In the genomic region with DNA sequence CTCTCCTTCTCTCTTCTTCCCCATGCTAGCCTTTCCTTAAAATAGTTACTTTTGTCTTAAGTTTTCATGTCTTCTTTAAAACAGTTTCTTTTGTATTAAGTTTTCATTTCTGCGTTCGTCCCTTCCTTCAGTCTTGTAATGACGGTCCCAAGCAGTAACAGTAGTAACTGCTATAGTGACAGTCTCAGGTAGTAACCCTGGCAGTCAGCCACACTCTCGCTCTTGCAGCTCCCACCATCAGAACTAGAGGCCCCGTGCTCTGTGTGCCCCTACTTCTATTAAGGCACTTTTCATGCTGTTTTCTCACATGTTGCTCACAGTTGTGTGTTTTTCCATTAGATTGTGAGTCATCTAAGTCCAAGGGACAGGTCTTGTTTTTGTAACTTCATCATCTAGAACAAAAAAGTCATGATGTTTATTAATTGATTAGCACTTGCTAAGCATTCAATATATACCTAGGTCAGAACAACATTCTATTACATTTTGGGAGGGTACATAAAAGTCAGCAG, we compare ENCODE assay signal across 1 cellular context.
TF ChIP-seq lines count a peak whose summit lies in the region.

No MANE protein-coding gene starts in this region.

TF ChIP-seq in endothelial cell of umbilical vein, 7 proteins besides CTCF, POLR2A, EP300 and RAD21 (continued from another document):
- TF ChIP-seq, protein P1, sequence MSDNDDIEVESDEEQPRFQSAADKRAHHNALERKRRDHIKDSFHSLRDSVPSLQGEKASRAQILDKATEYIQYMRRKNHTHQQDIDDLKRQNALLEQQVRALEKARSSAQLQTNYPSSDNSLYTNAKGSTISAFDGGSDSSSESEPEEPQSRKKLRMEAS (IDR thresholded peaks at IDR 0.05; ENCODE audit: insufficient read depth, insufficient read length) = no peak
- no peak for TF ChIP-seq FOS (IDR thresholded peaks at IDR 0.05; ENCODE audit: borderline replicate concordance, insufficient read depth, low read length)
- TF ChIP-seq EZH2 (IDR thresholded peaks at IDR 0.05; ENCODE audit: borderline replicate concordance, low read depth, low read length, severe bottlenecking) = no peak
- no peak for TF ChIP-seq GATA2 (IDR thresholded peaks at IDR 0.05; ENCODE audit: insufficient read depth, insufficient read length, low read depth, low read length)
- no peak for TF ChIP-seq MYC (IDR thresholded peaks at IDR 0.05; ENCODE audit: low read depth, low read length)
- no peak for TF ChIP-seq POLR2AphosphoS5 (IDR thresholded peaks at IDR 0.05; ENCODE audit: insufficient read depth, low read depth, low read length)
